In genomic region chr7:112450807-112451661, GRCh38 we compare ENCODE assay signal across 8 cellular contexts. TPM values are rescaled to one million over a fixed set of nuclear protein-coding genes. Genes with fewer than 3 reads are reported as not detected.
DNase-seq lines count a peak whose midpoint lies in the region; ATAC-seq and TF ChIP-seq lines count a peak whose summit lies in the region.

No MANE protein-coding gene starts in this region.

- ATAC-seq in GM19452 (IDR thresholded peaks at IDR 0.05; ENCODE audit: unreplicated experiment) (peak; percentile 79), HG03571 (IDR thresholded peaks at IDR 0.05; ENCODE audit: unreplicated experiment) (peak; percentile 80), left lung (peak; percentile 88)

- no peak for TF ChIP-seq CTCF in CD14-positive monocyte (IDR thresholded peaks at IDR 0.05)
- TF ChIP-seq CTCF in left lung (IDR thresholded peaks at IDR 0.05): no peak

- H3K27ac Mint-ChIP-seq in CD14-positive monocyte: peak overlapping the region; percentile 97 to 99 (median 98)

- H3K27me3 Mint-ChIP-seq in CD14-positive monocyte (ENCODE audit: low read depth in 3 of 3): peaks cover 0 to 8% (median 0%) of the 10 kb centered on the region in 3 donors

- H3K4me1 Mint-ChIP-seq in CD14-positive monocyte: peaks cover 33% of the 10 kb centered on the region

- H3K4me1 ChIP-seq in left lung: peaks cover 12 to 45% of the 10 kb centered on the region in 2 donors

- peak overlapping the region; percentile 96 to 98 for H3K4me3 Mint-ChIP-seq in CD14-positive monocyte

- H3K9me3 ChIP-seq in left lung: no peaks in the 10 kb centered on the region

- H3K27me3 ChIP-seq in left lung: no peaks in the 10 kb centered on the region

- intact Hi-C loops in CD14-positive monocyte (cut with micrococcal nuclease): loop anchor here (5.0 to 10.0 kb wide), 3 partner anchors 244 to 369 kb away; partner anchors contain the start of genes DOCK4 (in 2 of the 2) and ZNF277 (in 2 of the 2)
- intact Hi-C loops in left lung (cut with DNase I): no loop called here

- DNase-seq in CD14-positive monocyte (ENCODE audit: low spot score) (peak; percentile 94), NCI-H748 treated with DMSO at 0.1 percent for 48 hours (lab: John Stamatoyannopoulos, UW) (peak; percentile 96), dermis blood vessel endothelial cell (peak; percentile 98), left lung (peak; percentile 94 to 95)
- DNase-seq in activated CD4-positive, alpha-beta T cell treated with anti-CD3 and anti-CD28 coated beads, Interleukin-2, amount 50 U/mL, for 48 hours: peak; percentile 84 to 88
- peak; percentile 84 for DNase-seq in stimulated activated CD4-positive, alpha-beta T cell treated with anti-CD3 and anti-CD28 coated beads, Interleukin-2, amount 100 ng/mL, for 24 hours

- H3K9me3 Mint-ChIP-seq in CD14-positive monocyte: no peaks in the 10 kb centered on the region

- H3K27ac ChIP-seq in left lung: peak overlapping the region; percentile 97 to 99

- H3K4me3 ChIP-seq in left lung: peak overlapping the region; percentile 79 to 96

- peaks cover 10 to 12% of the 10 kb centered on the region in 2 donors for H3K36me3 Mint-ChIP-seq in CD14-positive monocyte

- peaks cover 0 to 10% of the 10 kb centered on the region in 2 donors for H3K36me3 ChIP-seq in left lung

RNA-seq across cellular contexts. Expression of gene IFRD1, which starts 0.8 kb away (rescaled TPM):
- polyA plus RNA-seq in CD14-positive monocyte: 10 to 100 TPM; 13.6 to 18.7 TPM
- total RNA-seq in dermis blood vessel endothelial cell: 34.1 and 55.5 TPM in 2 replicates
- 10 to 100 TPM; 37.4 to 54.1 TPM for total RNA-seq in left lung

RNA-seq across cellular contexts. Expression of gene LSMEM1, which starts 29.8 kb away (rescaled TPM):
- polyA plus RNA-seq in CD14-positive monocyte: under 1 TPM in 1 of 2 donors, not detected in 1; 0.09 TPM
- 0.17 and 1.3 TPM in 2 replicates for total RNA-seq in dermis blood vessel endothelial cell
- total RNA-seq in left lung: 1 to 10 TPM; 1.6 to 4.9 TPM

Comparison
In these comparisons a context has a peak if more than half of its experiments do, and no peak if none do; other contexts are left out.
1. Peak in every context shown above with its lines: DNase-seq, ATAC-seq, H3K4me3 ChIP-seq and H3K27ac ChIP-seq.
2. intact Hi-C loops: an anchor here in CD14-positive monocyte (5.0 to 10.0 kb wide); none called in left lung.